ENCODE assay signal across 8 cellular contexts in the genomic region with DNA sequence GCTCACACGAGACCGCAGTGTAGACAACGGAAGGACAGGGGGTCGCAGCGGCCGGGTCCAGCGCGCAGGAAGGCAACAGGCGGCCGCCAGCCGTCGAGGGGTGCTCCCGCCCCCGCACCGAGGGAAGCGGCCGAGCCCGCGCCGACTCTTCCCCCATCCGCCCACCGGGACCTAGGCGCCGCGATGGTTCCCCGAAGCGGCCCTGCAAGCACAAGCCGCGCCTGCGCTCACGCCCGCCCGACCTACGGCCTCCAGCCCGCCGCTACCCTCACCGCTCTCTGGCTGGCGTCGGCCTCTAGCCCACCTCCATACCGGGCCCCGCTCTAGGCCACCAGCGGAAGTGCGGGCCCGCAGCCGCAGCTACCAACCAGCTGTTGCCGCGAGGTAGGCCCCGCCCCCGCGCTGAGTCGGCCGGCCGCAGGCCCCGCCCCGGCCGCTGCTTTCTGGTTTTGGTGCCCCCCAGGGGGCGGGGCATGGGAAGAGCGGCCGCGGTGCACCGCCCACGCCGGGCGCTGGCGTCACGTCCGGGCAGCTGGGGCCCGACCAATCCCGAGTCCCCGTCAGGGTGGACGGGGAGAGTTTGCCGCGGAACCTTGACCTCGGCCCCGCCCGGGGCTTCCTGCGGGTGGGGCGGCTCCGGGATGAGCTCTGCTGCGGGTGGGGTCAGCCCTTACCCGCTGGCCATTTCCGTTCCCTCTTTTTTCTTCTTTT. TPM values are rescaled to one million over a fixed set of nuclear protein-coding genes. Genes with fewer than 3 reads are reported as not detected.
DNase-seq lines count a peak whose midpoint lies in the region; ATAC-seq and TF ChIP-seq lines count a peak whose summit lies in the region.

A gene with protein sequence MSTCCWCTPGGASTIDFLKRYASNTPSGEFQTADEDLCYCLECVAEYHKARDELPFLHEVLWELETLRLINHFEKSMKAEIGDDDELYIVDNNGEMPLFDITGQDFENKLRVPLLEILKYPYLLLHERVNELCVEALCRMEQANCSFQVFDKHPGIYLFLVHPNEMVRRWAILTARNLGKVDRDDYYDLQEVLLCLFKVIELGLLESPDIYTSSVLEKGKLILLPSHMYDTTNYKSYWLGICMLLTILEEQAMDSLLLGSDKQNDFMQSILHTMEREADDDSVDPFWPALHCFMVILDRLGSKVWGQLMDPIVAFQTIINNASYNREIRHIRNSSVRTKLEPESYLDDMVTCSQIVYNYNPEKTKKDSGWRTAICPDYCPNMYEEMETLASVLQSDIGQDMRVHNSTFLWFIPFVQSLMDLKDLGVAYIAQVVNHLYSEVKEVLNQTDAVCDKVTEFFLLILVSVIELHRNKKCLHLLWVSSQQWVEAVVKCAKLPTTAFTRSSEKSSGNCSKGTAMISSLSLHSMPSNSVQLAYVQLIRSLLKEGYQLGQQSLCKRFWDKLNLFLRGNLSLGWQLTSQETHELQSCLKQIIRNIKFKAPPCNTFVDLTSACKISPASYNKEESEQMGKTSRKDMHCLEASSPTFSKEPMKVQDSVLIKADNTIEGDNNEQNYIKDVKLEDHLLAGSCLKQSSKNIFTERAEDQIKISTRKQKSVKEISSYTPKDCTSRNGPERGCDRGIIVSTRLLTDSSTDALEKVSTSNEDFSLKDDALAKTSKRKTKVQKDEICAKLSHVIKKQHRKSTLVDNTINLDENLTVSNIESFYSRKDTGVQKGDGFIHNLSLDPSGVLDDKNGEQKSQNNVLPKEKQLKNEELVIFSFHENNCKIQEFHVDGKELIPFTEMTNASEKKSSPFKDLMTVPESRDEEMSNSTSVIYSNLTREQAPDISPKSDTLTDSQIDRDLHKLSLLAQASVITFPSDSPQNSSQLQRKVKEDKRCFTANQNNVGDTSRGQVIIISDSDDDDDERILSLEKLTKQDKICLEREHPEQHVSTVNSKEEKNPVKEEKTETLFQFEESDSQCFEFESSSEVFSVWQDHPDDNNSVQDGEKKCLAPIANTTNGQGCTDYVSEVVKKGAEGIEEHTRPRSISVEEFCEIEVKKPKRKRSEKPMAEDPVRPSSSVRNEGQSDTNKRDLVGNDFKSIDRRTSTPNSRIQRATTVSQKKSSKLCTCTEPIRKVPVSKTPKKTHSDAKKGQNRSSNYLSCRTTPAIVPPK (N-terminal part only) (minus strand): TSS at position 342 of the 711 bp plus-strand sequence. CDS start 5,558 bp downstream, outside the sequence.

- H3K9me3 Mint-ChIP-seq in activated CD4-positive, alpha-beta T cell treated with anti-CD3 and anti-CD28 coated beads for 36 hours (ENCODE audit: low read depth): no peaks in the 10 kb centered on the region
- H3K9me3 Mint-ChIP-seq in chondrocyte (ENCODE audit: low read depth): no peaks in the 10 kb centered on the region

- H3K27ac Mint-ChIP-seq in activated CD4-positive, alpha-beta T cell treated with anti-CD3 and anti-CD28 coated beads for 36 hours: peak within 1 kb of the TSS; percentile 98
- peak within 1 kb of the TSS; percentile 96 for H3K27ac Mint-ChIP-seq in chondrocyte (ENCODE audit: unreplicated experiment)

- peak; percentile 69 for ATAC-seq in HG03457 (IDR thresholded peaks at IDR 0.05; ENCODE audit: unreplicated experiment)
- ATAC-seq in activated CD4-positive, alpha-beta T cell treated with anti-CD3 and anti-CD28 coated beads for 36 hours: peak; percentile 81

- H3K4me1 Mint-ChIP-seq in activated CD4-positive, alpha-beta T cell treated with anti-CD3 and anti-CD28 coated beads for 36 hours: peaks cover 35% of the 10 kb centered on the region
- H3K4me1 Mint-ChIP-seq in chondrocyte (ENCODE audit: low read depth): peaks cover 33% of the 10 kb centered on the region

- CTCF ChIA-PET in BJ (lab: Yijun Ruan, JAX): no interaction called here
- CTCF ChIA-PET in activated CD4-positive, alpha-beta T cell treated with anti-CD3 and anti-CD28 coated beads for 36 hours (lab: Charles Lee): interaction anchor here (0.6 to 1.4 kb wide), 4 partner anchors 8 to 207 kb away, joined by 3 to 4 read pairs (median 3); no protein-coding TSS in a partner anchor

- intact Hi-C loops in activated CD4-positive, alpha-beta T cell treated with anti-CD3 and anti-CD28 coated beads for 36 hours (cut with DNase I, micrococcal nuclease): loop anchor here in 1 of 2 experiments (1.0 to 10.0 kb wide), 17 partner anchors 18 to 1230 kb away; a partner anchor contains a TSS

- TF ChIP-seq CTCF in BJ (IDR thresholded peaks at IDR 0.05; ENCODE audit: insufficient read depth, low read depth, low read length): no peak
- no peak for TF ChIP-seq CTCF in chondrocyte (IDR thresholded peaks at IDR 0.05)
- TF ChIP-seq CTCF in kidney epithelial cell (IDR thresholded peaks at IDR 0.05; ENCODE audit: insufficient read depth, low read length, poor library complexity, severe bottlenecking): no peak

- DNase-seq in BJ (ENCODE audit: low read depth) (peak; percentile 84), GM19240 (ENCODE audit: insufficient read length, low spot score) (peak; percentile 93), NCI-H524 (lab: John Stamatoyannopoulos, UW) (peak; percentile 97 to 99), chondrocyte (ENCODE audit: low spot score) (peak; percentile 97), kidney epithelial cell (ENCODE audit: low read depth) (peak; percentile 81)
- DNase-seq in activated CD4-positive, alpha-beta T cell treated with anti-CD3 and anti-CD28 coated beads for 36 hours: peak; percentile 98
- peak; percentile 98 for DNase-seq in stimulated activated CD4-positive, alpha-beta T cell treated with anti-CD3 and anti-CD28 coated beads, Interleukin-15, amount 100 ng/mL, for 24 hours

- peak within 1 kb of the TSS; percentile 79 for H3K4me3 Mint-ChIP-seq in activated CD4-positive, alpha-beta T cell treated with anti-CD3 and anti-CD28 coated beads for 36 hours
- H3K4me3 Mint-ChIP-seq in chondrocyte (ENCODE audit: unreplicated experiment): peak within 1 kb of the TSS; percentile 95

- no peaks in the 10 kb centered on the region for H3K27me3 Mint-ChIP-seq in activated CD4-positive, alpha-beta T cell treated with anti-CD3 and anti-CD28 coated beads for 36 hours
- H3K27me3 Mint-ChIP-seq in chondrocyte (ENCODE audit: low read depth): no peaks in the 10 kb centered on the region

- H3K27me3 ChIP-seq in BJ (ENCODE audit: control insufficient read depth, insufficient read depth, low read length) (no peaks in the 10 kb centered on the region), kidney epithelial cell (ENCODE audit: control insufficient read depth, insufficient read depth, low read length) (no peaks in the 10 kb centered on the region)

- H3K4me3 ChIP-seq in BJ (ENCODE audit: low read depth, low read length): peak within 1 kb of the TSS; percentile 98
- H3K4me3 ChIP-seq in kidney epithelial cell (ENCODE audit: low read depth, low read length): peak within 1 kb of the TSS; percentile 82

- peaks cover 34% of the 10 kb centered on the region for H3K36me3 Mint-ChIP-seq in activated CD4-positive, alpha-beta T cell treated with anti-CD3 and anti-CD28 coated beads for 36 hours (ENCODE audit: low read depth)
- H3K36me3 Mint-ChIP-seq in chondrocyte (ENCODE audit: low read depth): peaks cover 12% of the 10 kb centered on the region

- POLR2A ChIA-PET in BJ (lab: Charles Lee): interaction anchor here (0.5 to 0.6 kb wide), 4 partner anchors 11 to 696 kb away, joined by 4 to 11 read pairs (median 6); a partner anchor contains a TSS
- POLR2A ChIA-PET in activated CD4-positive, alpha-beta T cell treated with anti-CD3 and anti-CD28 coated beads for 36 hours (lab: Charles Lee): interaction anchor here (0.5 to 1.0 kb wide), 3 partner anchors 19 to 689 kb away, joined by 3 to 6 read pairs (median 3); no protein-coding TSS in a partner anchor

- H3K36me3 ChIP-seq in BJ (ENCODE audit: control insufficient read depth, insufficient read depth, low read length) (peaks cover 4% of the 10 kb centered on the region; the same call in 1 of the 2 replicates), kidney epithelial cell (ENCODE audit: control insufficient read depth, insufficient read depth, low read length) (peaks cover 1% of the 10 kb centered on the region)

RNA-seq across cellular contexts. Expression of the gene that starts here (rescaled TPM):
- 15.3 and 24.4 TPM in 2 replicates for polyA plus RNA-seq in BJ (2011; rRNA removed)
- polyA minus RNA-seq in BJ (2011; rRNA and poly(A)+ RNA removed): 42.7 and 43.8 TPM in 2 replicates
- 10 to 100 TPM; 37.5 to 38.1 TPM for total RNA-seq in activated CD4-positive, alpha-beta T cell treated with anti-CD3 and anti-CD28 coated beads for 36 hours
- total RNA-seq in chondrocyte (40.0 to 44.7 TPM (median 42.5 TPM) in 3 replicates), kidney epithelial cell (44.2 and 46.0 TPM in 2 replicates)

Comparison
In these comparisons a context has a peak if more than half of its experiments do, and no peak if none do; other contexts are left out.
1. Peak in every context shown above with its lines: DNase-seq, ATAC-seq and H3K4me3 ChIP-seq.